In genomic region chr12:69069479-69069878, GRCh38 we compare ENCODE assay signal across 1 cellular context.
TF ChIP-seq lines count a peak whose summit lies in the region.

No MANE protein-coding gene starts in this region.

TF ChIP-seq in IMR-90, 13 proteins besides CTCF, POLR2A, EP300 and RAD21 (continued from another document):
- TF ChIP-seq, protein P1, sequence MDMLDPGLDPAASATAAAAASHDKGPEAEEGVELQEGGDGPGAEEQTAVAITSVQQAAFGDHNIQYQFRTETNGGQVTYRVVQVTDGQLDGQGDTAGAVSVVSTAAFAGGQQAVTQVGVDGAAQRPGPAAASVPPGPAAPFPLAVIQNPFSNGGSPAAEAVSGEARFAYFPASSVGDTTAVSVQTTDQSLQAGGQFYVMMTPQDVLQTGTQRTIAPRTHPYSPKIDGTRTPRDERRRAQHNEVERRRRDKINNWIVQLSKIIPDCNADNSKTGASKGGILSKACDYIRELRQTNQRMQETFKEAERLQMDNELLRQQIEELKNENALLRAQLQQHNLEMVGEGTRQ (IDR thresholded peaks at IDR 0.05; ENCODE audit: low read depth, low read length) = no peak
- TF ChIP-seq RCOR1 (IDR thresholded peaks at IDR 0.05; ENCODE audit: insufficient replicate concordance, low read length) = no peak
- no peak for TF ChIP-seq NFE2L2 (IDR thresholded peaks at IDR 0.05; ENCODE audit: low read depth, low read length)
- no peak for TF ChIP-seq MXI1 (IDR thresholded peaks at IDR 0.05; ENCODE audit: borderline replicate concordance, low read depth, low read length)
- TF ChIP-seq ELK1 (IDR thresholded peaks at IDR 0.05; ENCODE audit: borderline replicate concordance, low read depth, low read length) = no peak
- TF ChIP-seq MAFK (IDR thresholded peaks at IDR 0.05; ENCODE audit: low read depth, low read length) = no peak
- TF ChIP-seq SMC3 (IDR thresholded peaks at IDR 0.05; ENCODE audit: low read depth, low read length) = no peak
- TF ChIP-seq FOS (IDR thresholded peaks at IDR 0.05; ENCODE audit: low read depth, low read length) = no peak
- no peak for TF ChIP-seq MAZ (IDR thresholded peaks at IDR 0.05; ENCODE audit: borderline replicate concordance, low read depth, low read length)
- no peak for TF ChIP-seq CEBPB (IDR thresholded peaks at IDR 0.05; ENCODE audit: low read depth, low read length)
